8 cellular contexts compared by ENCODE assay signal in genomic region chr10:74189999-74190421, GRCh38. TPM values are rescaled to one million over a fixed set of nuclear protein-coding genes. Genes with fewer than 3 reads are reported as not detected.
DNase-seq lines count a peak whose midpoint lies in the region; ATAC-seq and TF ChIP-seq lines count a peak whose summit lies in the region.

No MANE protein-coding gene starts in this region.

- DNase-seq in AG10803 (ENCODE audit: low read depth) (peak; percentile 96), non-pigmented ciliary epithelial cell (ENCODE audit: low read depth) (peak; percentile 79), DMS 273 treated with DMSO at 0.1 percent for 48 hours (lab: John Stamatoyannopoulos, UW) (no peak)

- peak overlapping the region; percentile 42 for H3K4me3 ChIP-seq in AG10803 (ENCODE audit: low read length)

- ATAC-seq in GM18520 (IDR thresholded peaks at IDR 0.05; ENCODE audit: unreplicated experiment) (peak; percentile 63), HG03378 (IDR thresholded peaks at IDR 0.05; ENCODE audit: unreplicated experiment) (peak; percentile 85), SK-N-SH treated with all-trans-retinoic acid at 6 μM for 48 hours (peak; percentile 95), esophagus mucosa (peak; percentile 98), GM18870 (IDR thresholded peaks at IDR 0.05; ENCODE audit: unreplicated experiment) (no peak)

- no peak for TF ChIP-seq CTCF in AG10803 (conservative IDR thresholded peaks at IDR 0.05; ENCODE audit: low read length)

TF ChIP-seq in SK-N-SH treated with all-trans-retinoic acid at 6 μM for 48 hours, 23 proteins besides CTCF, POLR2A, EP300 and RAD21:
- TF ChIP-seq, protein P1, sequence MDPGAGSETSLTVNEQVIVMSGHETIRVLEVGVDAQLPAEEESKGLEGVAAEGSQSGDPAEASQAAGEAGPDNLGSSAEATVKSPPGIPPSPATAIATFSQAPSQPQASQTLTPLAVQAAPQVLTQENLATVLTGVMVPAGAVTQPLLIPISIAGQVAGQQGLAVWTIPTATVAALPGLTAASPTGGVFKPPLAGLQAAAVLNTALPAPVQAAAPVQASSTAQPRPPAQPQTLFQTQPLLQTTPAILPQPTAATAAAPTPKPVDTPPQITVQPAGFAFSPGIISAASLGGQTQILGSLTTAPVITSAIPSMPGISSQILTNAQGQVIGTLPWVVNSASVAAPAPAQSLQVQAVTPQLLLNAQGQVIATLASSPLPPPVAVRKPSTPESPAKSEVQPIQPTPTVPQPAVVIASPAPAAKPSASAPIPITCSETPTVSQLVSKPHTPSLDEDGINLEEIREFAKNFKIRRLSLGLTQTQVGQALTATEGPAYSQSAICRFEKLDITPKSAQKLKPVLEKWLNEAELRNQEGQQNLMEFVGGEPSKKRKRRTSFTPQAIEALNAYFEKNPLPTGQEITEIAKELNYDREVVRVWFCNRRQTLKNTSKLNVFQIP (CRISPR knock-in tag; IDR thresholded peaks at IDR 0.05; ENCODE audit: borderline replicate concordance, low read depth), result no peak
- no peak for TF ChIP-seq ZNF70 (CRISPR knock-in tag; IDR thresholded peaks at IDR 0.05)
- TF ChIP-seq PPARA (CRISPR knock-in tag; IDR thresholded peaks at IDR 0.05; ENCODE audit: borderline replicate concordance), result no peak
- TF ChIP-seq ISL1 (CRISPR knock-in tag; IDR thresholded peaks at IDR 0.05), result peak; percentile 78
- TF ChIP-seq TOX (CRISPR knock-in tag; IDR thresholded peaks at IDR 0.05; ENCODE audit: borderline replicate concordance), result no peak
- no peak for TF ChIP-seq TCF4 (CRISPR knock-in tag; IDR thresholded peaks at IDR 0.05; ENCODE audit: borderline replicate concordance)
- TF ChIP-seq, protein P2, sequence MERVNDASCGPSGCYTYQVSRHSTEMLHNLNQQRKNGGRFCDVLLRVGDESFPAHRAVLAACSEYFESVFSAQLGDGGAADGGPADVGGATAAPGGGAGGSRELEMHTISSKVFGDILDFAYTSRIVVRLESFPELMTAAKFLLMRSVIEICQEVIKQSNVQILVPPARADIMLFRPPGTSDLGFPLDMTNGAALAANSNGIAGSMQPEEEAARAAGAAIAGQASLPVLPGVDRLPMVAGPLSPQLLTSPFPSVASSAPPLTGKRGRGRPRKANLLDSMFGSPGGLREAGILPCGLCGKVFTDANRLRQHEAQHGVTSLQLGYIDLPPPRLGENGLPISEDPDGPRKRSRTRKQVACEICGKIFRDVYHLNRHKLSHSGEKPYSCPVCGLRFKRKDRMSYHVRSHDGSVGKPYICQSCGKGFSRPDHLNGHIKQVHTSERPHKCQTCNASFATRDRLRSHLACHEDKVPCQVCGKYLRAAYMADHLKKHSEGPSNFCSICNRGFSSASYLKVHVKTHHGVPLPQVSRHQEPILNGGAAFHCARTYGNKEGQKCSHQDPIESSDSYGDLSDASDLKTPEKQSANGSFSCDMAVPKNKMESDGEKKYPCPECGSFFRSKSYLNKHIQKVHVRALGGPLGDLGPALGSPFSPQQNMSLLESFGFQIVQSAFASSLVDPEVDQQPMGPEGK (CRISPR knock-in tag; IDR thresholded peaks at IDR 0.05; ENCODE audit: borderline replicate concordance), result no peak
- TF ChIP-seq RARB (CRISPR knock-in tag; IDR thresholded peaks at IDR 0.05), result no peak

RNA-seq across cellular contexts. Expression of gene ADK, which starts 39.0 kb away (rescaled TPM):
- total RNA-seq in esophagus mucosa, result 50.8 TPM

RNA-seq across cellular contexts. Expression of gene AP3M1, which starts 39.4 kb away (rescaled TPM):
- total RNA-seq in esophagus mucosa, result 22.6 TPM
